In the genomic region with DNA sequence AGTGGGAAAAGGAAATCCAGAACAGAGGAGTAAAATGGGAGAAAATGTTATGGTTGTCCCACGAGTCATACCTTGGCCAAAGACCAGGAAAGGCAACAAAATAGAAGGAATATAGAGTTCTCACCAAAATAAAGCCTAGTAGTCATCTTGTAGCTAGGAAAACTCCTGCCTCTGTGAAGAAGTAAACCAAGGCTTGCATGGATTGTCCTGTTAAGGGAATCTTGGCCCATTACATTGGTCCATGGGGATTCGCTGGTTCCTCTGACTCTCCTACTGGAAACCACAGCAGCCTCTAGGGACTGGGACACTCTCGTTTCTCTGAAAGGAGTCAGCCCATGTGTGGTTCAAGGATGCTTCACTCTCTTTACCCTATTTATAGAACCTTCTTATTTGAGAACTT, we compare ENCODE assay signal across 17 cellular contexts.
DNase-seq lines count a peak whose midpoint lies in the region; ATAC-seq and TF ChIP-seq lines count a peak whose summit lies in the region.
"Had no signal": no experiment of that assay in that cellular context is flagged by ENCODE, and none has a peak within 500 bp of the region (broad histone marks: within the 10 kb centered on the region; RNA-seq: fewer than 3 reads in every experiment).

No MANE protein-coding gene starts in this region.

- H3K4me3 ChIP-seq in right cardiac atrium (ENCODE audit: low read length) (no peak overlapping the region), fibroblast of the aortic adventitia (ENCODE audit: low read depth, low read length) (no peak overlapping the region)
- H3K4me3 ChIP-seq: cardiac muscle cell, lower lobe of right lung had no signal

- peaks cover 4% of the 10 kb centered on the region for H3K4me1 ChIP-seq in right cardiac atrium (ENCODE audit: control insufficient read depth, insufficient read depth, low read length)

- peak overlapping the region; percentile 36 for H3K27ac ChIP-seq in right cardiac atrium (ENCODE audit: low read length)
- H3K27ac ChIP-seq: cardiac muscle cell, lower lobe of right lung had no signal

- no peak for ATAC-seq in right cardiac atrium
- ATAC-seq in Right ventricle myocardium superior (ENCODE audit: poor library complexity): no peak
- ATAC-seq in HG02870 (IDR thresholded peaks at IDR 0.05; ENCODE audit: unreplicated experiment): no peak
- ATAC-seq: lower lobe of right lung; naive thymus-derived CD8-positive, alpha-beta T cell; Panc1 had no signal

- no peaks in the 10 kb centered on the region for H3K9me3 ChIP-seq in right cardiac atrium (ENCODE audit: control insufficient read depth, low read length)
- H3K9me3 ChIP-seq: lower lobe of right lung had no signal

- TF ChIP-seq CTCF in fibroblast of the aortic adventitia (IDR thresholded peaks at IDR 0.05; ENCODE audit: insufficient read depth, low read length): no peak

- H3K27me3 ChIP-seq in right cardiac atrium (ENCODE audit: control insufficient read depth, insufficient read depth): no peaks in the 10 kb centered on the region
- H3K27me3 ChIP-seq: cardiac muscle cell had no signal

- intact Hi-C loops in right cardiac atrium (cut with DNase I): no loop called here
- intact Hi-C loops in Right ventricle myocardium superior (cut with DNase I): no loop called here

- 69% methylated on average over 3 of the region's 3 CpGs for WGBS in right cardiac atrium

- no peak for DNase-seq in right cardiac atrium
- no peak for DNase-seq in Right ventricle myocardium superior
- peak; percentile 40 for DNase-seq in RPMI7951 (ENCODE audit: low read depth)
- DNase-seq in fibroblast of the aortic adventitia (ENCODE audit: low read depth): peak; percentile 66
- no peak for DNase-seq in NCI-H2171 treated with DMSO at 0.1 percent for 48 hours (lab: John Stamatoyannopoulos, UW)
- no peak for DNase-seq in cerebellar cortex (ENCODE audit: low spot score)
- no peak for DNase-seq in foreskin melanocyte
- DNase-seq: activated naive CD4-positive, alpha-beta T cell treated with anti-CD3 and anti-CD28 coated beads, Interleukin-2, amount 50 U/mL, for 16 hours; activated T-cell treated with anti-CD3 and anti-CD28 coated beads, Interleukin-2, amount 50 U/mL, for 1 hour; effector memory CD4-positive, alpha-beta T cell; lower lobe of right lung; naive thymus-derived CD8-positive, alpha-beta T cell; NCI-H2107; NCI-H748 treated with DMSO at 0.1 percent for 48 hours had no signal

Comparison
In these comparisons a context has a peak if more than half of its experiments do, and no peak if none do; other contexts are left out.
1. DNase-seq: peak in RPMI7951 (single experiment) and fibroblast of the aortic adventitia (single experiment); none in right cardiac atrium (0 of 3), Right ventricle myocardium superior (single experiment), NCI-H2171 treated with DMSO at 0.1 percent for 48 hours (single experiment), cerebellar cortex (single experiment) and foreskin melanocyte (single experiment).